In genomic region chr20:35601021-35601973, GRCh38 we compare ENCODE assay signal across 8 cellular contexts. TPM values are rescaled to one million over a fixed set of nuclear protein-coding genes. Genes with fewer than 3 reads are reported as not detected.
DNase-seq lines count a peak whose midpoint lies in the region; ATAC-seq and TF ChIP-seq lines count a peak whose summit lies in the region.

No MANE protein-coding gene starts in this region.

- no peak overlapping the region for H3K27ac ChIP-seq in lower lobe of right lung

- intact Hi-C loops in lower lobe of right lung (cut with DNase I) = no loop called here

- H3K4me1 ChIP-seq in lower lobe of right lung = peaks cover 20% of the 10 kb centered on the region

- peaks cover 28% of the 10 kb centered on the region for H3K27me3 ChIP-seq in lower lobe of right lung (ENCODE audit: low read depth)

- peak overlapping the region; percentile 57 for H3K4me3 ChIP-seq in lower lobe of right lung

- peak; percentile 56 for ATAC-seq in GM18907 (IDR thresholded peaks at IDR 0.05; ENCODE audit: unreplicated experiment)
- peak; percentile 88 to 91 for ATAC-seq in lower lobe of right lung
- ATAC-seq in GM21786 (IDR thresholded peaks at IDR 0.05; ENCODE audit: unreplicated experiment) = no peak

- no peaks in the 10 kb centered on the region for H3K9me3 ChIP-seq in lower lobe of right lung

- peak; percentile 59 for TF ChIP-seq CTCF in lower lobe of right lung (IDR thresholded peaks at IDR 0.05)

- DNase-seq in NCI-H2171 (lab: John Stamatoyannopoulos, UW) (peak; percentile 59), dermis blood vessel endothelial cell (peak; percentile 80), lower lobe of right lung (peak; percentile 87), cortex of kidney (lab: John Stamatoyannopoulos, UW) (no peak)
- DNase-seq in activated CD4-positive, alpha-beta T cell treated with anti-CD3 and anti-CD28 coated beads, Interleukin-2, amount 50 U/mL, for 1 hour = peak; percentile 81
- DNase-seq in stimulated activated CD4-positive, alpha-beta T cell treated with anti-CD3 and anti-CD28 coated beads, Interleukin-4, amount 100 ng/mL, for 48 hours (ENCODE audit: low read depth in 2 of 2) = peak; percentile 61 to 70

- no peaks in the 10 kb centered on the region for H3K36me3 ChIP-seq in lower lobe of right lung

RNA-seq across cellular contexts. Expression of gene SPAG4, which starts 14.3 kb away (rescaled TPM):
- total RNA-seq in dermis blood vessel endothelial cell (10.0 and 19.1 TPM in 2 replicates), lower lobe of right lung (4.2 TPM)

RNA-seq across cellular contexts. Expression of gene ERGIC3, which starts 59.4 kb away (rescaled TPM):
- total RNA-seq in dermis blood vessel endothelial cell (256 and 484 TPM in 2 replicates), lower lobe of right lung (189 TPM)
